23 cellular contexts compared by ENCODE assay signal in the genomic region with DNA sequence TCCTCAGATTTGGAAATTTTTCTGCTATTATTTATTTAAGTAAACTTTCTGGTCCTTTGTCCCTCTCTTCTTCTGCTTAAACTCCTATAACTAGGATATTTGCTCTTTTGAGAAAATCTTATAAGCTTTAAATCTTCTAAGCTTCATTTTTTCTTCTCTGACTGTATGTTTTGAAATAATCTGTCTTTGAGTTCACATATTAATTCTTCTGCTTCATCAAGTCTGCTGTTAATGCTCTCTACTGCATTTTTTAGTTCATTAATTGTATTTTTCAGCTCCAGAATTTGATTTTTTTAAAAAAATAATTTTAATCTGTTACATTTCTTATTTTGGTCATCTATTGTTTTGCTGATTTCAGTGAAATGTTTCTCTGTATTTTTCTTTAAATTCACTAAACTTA. TPM values are rescaled to one million over a fixed set of nuclear protein-coding genes. Genes with fewer than 3 reads are reported as not detected.
DNase-seq lines count a peak whose midpoint lies in the region; ATAC-seq, FAIRE-seq and TF ChIP-seq lines count a peak whose summit lies in the region.
"Had no signal": no experiment of that assay in that cellular context is flagged by ENCODE, and none has a peak within 500 bp of the region (broad histone marks: within the 10 kb centered on the region; RNA-seq: fewer than 3 reads in every experiment).

No MANE protein-coding gene starts in this region.

- no TSS peak for BruUV-seq in HepG2 (replicated peaks; lab: Mats Ljungman, UMichigan)

- in situ Hi-C loops in HepG2 (cut with HindIII; ENCODE audit: extremely low pct_ligation_motif_present, low pct_unique_long_range_greater_than_20kb), result loop anchor here (25.0 kb wide), 2 partner anchors 970 to 1070 kb away; no protein-coding TSS in a partner anchor

- H3K27me3 ChIP-seq in HepG2 (ENCODE audit: control insufficient read depth in 1 of 2, insufficient read depth in 2 of 2, low read length in 2 of 2) (no peaks in the 10 kb centered on the region), right lobe of liver (no peaks in the 10 kb centered on the region), adipocyte (replicated peaks; ENCODE audit: control insufficient read depth, insufficient read depth, low read length) (no peaks in the 10 kb centered on the region), Peyer's patch (no peaks in the 10 kb centered on the region)
- H3K27me3 ChIP-seq: BE2C, BLaER1 had no signal

- peaks cover 14% of the 10 kb centered on the region for H3K4me1 ChIP-seq in HepG2 (ENCODE audit: insufficient read depth, low read length)
- no peaks in the 10 kb centered on the region for H3K4me1 ChIP-seq in right lobe of liver
- H3K4me1 ChIP-seq in adipocyte (ENCODE audit: control insufficient read depth, insufficient read depth, low read length), result no peaks in the 10 kb centered on the region
- H3K4me1 ChIP-seq in Peyer's patch, result no peaks in the 10 kb centered on the region
- H3K4me1 ChIP-seq: BLaER1 had no signal

- FAIRE-seq in HepG2 (lab: Jason Lieb, UNC) (no peak), GM19239 (lab: Jason Lieb, UNC) (peak; percentile 8), islet of Langerhans (lab: Jason Lieb, UNC) (peak; percentile 72)
- FAIRE-seq: D721Med, G401.6, GM12891 had no signal

- H3K36me3 ChIP-seq in HepG2 (replicated peaks in 1 of 2; ENCODE audit: control insufficient read depth in 1 of 2, insufficient read depth in 2 of 2, low read length in 2 of 2) (no peaks in the 10 kb centered on the region), right lobe of liver (no peaks in the 10 kb centered on the region), adipocyte (ENCODE audit: control insufficient read depth, insufficient read depth, low read length, severe bottlenecking) (no peaks in the 10 kb centered on the region), Peyer's patch (no peaks in the 10 kb centered on the region)
- H3K36me3 ChIP-seq: BE2C, BLaER1 had no signal

- DNase-seq in HepG2 (ENCODE audit: low spot score) (no peak), right lobe of liver (no peak), GM19239 (ENCODE audit: insufficient read length, low spot score) (no peak), adipocyte (ENCODE audit: low read depth) (no peak), Peyer's patch (no peak)
- DNase-seq: ACHN; BE2C; C1 segment of cervical spinal cord; Calu3; CD4-positive, alpha-beta memory T cell; CD4-positive, CD25-positive, alpha-beta regulatory T cell; CD8-positive, alpha-beta memory T cell; COR-L47; DMS79 treated with DMSO at 0.1 percent for 48 hours; GF-D8 had no signal

- H2AFZ ChIP-seq in HepG2 (ENCODE audit: low read length), result no peak overlapping the region

- H3K9me3 ChIP-seq in HepG2 (ENCODE audit: low read length) (peaks cover 12% of the 10 kb centered on the region), right lobe of liver (no peaks in the 10 kb centered on the region), adipocyte (ENCODE audit: control insufficient read depth, low read length) (peaks cover 17% of the 10 kb centered on the region), Peyer's patch (peaks cover 0 to 4% (median 0%) of the 10 kb centered on the region in 4 donors)
- H3K9me3 ChIP-seq: BE2C had no signal

- H3K4me3 ChIP-seq in HepG2 (replicated peaks in 1 of 3; ENCODE audit: insufficient read depth in 1 of 3, low read depth in 2 of 3, low read length in 3 of 3), result no peak overlapping the region
- no peak overlapping the region for H3K4me3 ChIP-seq in right lobe of liver
- peak overlapping the region; percentile 0 for H3K4me3 ChIP-seq in adipocyte (ENCODE audit: low read length)
- no peak overlapping the region for H3K4me3 ChIP-seq in Peyer's patch
- H3K4me3 ChIP-seq: BLaER1 had no signal

- CTCF ChIA-PET in HepG2 (lab: Yijun Ruan, JAX; ENCODE audit: low intra/inter-chr PET ratio, low total read pairs), result no interaction called here

- no peak overlapping the region for H3K27ac ChIP-seq in HepG2 (ENCODE audit: extremely low read length, insufficient read depth, low read length)
- no peak overlapping the region for H3K27ac ChIP-seq in right lobe of liver
- H3K27ac ChIP-seq in Peyer's patch, result no peak overlapping the region
- H3K27ac ChIP-seq: 22Rv1, BLaER1 had no signal

- H4K20me1 ChIP-seq in HepG2 (ENCODE audit: insufficient read depth, low read length), result no peaks in the 10 kb centered on the region
- H4K20me1 ChIP-seq: BLaER1 had no signal

- TF ChIP-seq POLR2A in HepG2 (IDR thresholded peaks at IDR 0.05; ENCODE audit: insufficient read depth in 1 of 2, low read depth in 2 of 2, low read length in 2 of 2), result no peak
- no peak for TF ChIP-seq POLR2A in right lobe of liver (IDR thresholded peaks at IDR 0.05)
- no peak for TF ChIP-seq POLR2A in Peyer's patch (IDR thresholded peaks at IDR 0.05)

- TF ChIP-seq CTCF in HepG2 (CRISPR knock-in tag; IDR thresholded peaks at IDR 0.05) (no peak), right lobe of liver (IDR thresholded peaks at IDR 0.05) (no peak), Peyer's patch (IDR thresholded peaks at IDR 0.05) (no peak)

- TF ChIP-seq EP300 in HepG2 (IDR thresholded peaks at IDR 0.05; ENCODE audit: low read depth in 2 of 2, low read length in 2 of 2) (no peak), HepG2 (CRISPR knock-in tag; IDR thresholded peaks at IDR 0.05; ENCODE audit: borderline replicate concordance) (no peak)

- no peaks in the 10 kb centered on the region for H3K79me2 ChIP-seq in HepG2 (ENCODE audit: insufficient read depth, low read length)

- no peak for ATAC-seq in HepG2
- ATAC-seq in right lobe of liver, result no peak
- no peak for ATAC-seq in GM19455 (IDR thresholded peaks at IDR 0.05; ENCODE audit: unreplicated experiment)
- no peak for ATAC-seq in GM18873 (IDR thresholded peaks at IDR 0.05; ENCODE audit: low FRiP score, unreplicated experiment)

- intact Hi-C loops in HepG2 (cut with micrococcal nuclease; ENCODE audit: unreplicated experiment), result no loop called here
- intact Hi-C loops in right lobe of liver (cut with DNase I), result no loop called here

- H3K9ac ChIP-seq in HepG2 (ENCODE audit: insufficient read depth, low read depth, low read length) (no peak overlapping the region), adipocyte (ENCODE audit: low read length) (no peak overlapping the region)
- H3K9ac ChIP-seq: BLaER1 had no signal

- no peak for TF ChIP-seq RAD21 in HepG2 (CRISPR knock-in tag; IDR thresholded peaks at IDR 0.05)

- POLR2A ChIA-PET in HepG2 (lab: Yijun Ruan, JAX), result no interaction called here

- no peak overlapping the region for H3K4me2 ChIP-seq in HepG2 (ENCODE audit: low read depth, low read length)
- H3K4me2 ChIP-seq: BLaER1 had no signal

TF ChIP-seq in HepG2, 621 proteins besides CTCF, POLR2A, EP300 and RAD21:
- no peak for TF ChIP-seq NR3C1 (CRISPR knock-in tag; IDR thresholded peaks at IDR 0.05)
- no peak for TF ChIP-seq ZNF678 (CRISPR knock-in tag; IDR thresholded peaks at IDR 0.05)
- TF ChIP-seq, protein P1, sequence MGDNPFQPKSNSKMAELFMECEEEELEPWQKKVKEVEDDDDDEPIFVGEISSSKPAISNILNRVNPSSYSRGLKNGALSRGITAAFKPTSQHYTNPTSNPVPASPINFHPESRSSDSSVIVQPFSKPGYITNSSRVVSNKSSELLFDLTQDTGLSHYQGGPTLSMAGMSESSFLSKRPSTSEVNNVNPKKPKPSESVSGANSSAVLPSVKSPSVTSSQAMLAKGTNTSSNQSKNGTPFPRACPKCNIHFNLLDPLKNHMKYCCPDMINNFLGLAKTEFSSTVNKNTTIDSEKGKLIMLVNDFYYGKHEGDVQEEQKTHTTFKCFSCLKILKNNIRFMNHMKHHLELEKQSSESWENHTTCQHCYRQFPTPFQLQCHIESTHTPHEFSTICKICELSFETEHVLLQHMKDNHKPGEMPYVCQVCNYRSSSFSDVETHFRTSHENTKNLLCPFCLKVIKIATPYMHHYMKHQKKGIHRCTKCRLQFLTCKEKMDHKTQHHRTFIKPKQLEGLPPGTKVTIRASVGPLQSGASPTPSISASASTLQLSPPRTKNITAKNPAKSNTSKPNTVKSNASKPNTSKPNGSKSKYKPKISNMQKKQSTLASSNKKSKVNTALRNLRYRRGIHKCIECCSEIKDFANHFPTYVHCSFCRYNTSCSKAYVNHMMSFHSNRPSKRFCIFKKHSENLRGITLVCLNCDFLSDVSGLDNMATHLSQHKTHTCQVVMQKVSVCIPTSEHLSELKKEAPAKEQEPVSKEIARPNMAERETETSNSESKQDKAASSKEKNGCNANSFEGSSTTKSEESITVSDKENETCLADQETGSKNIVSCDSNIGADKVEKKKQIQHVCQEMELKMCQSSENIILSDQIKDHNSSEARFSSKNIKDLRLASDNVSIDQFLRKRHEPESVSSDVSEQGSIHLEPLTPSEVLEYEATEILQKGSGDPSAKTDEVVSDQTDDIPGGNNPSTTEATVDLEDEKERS (CRISPR knock-in tag; IDR thresholded peaks at IDR 0.05), result no peak
- TF ChIP-seq ZNF160 (CRISPR knock-in tag; IDR thresholded peaks at IDR 0.05), result peak; percentile 93

RNA-seq across cellular contexts. Expression of a gene that starts 28.9 kb away (rescaled TPM):
- total RNA-seq in HepG2 (2016; rRNA removed; fragmentation: Illumina TruSeq; extraction: Trizol) (2.1 and 2.4 TPM in 2 replicates), right lobe of liver (under 1 TPM; 0.07 to 0.53 (median 0.15) TPM), Peyer's patch (1 to 10 TPM; 2.5 to 6.3 (median 4.9) TPM)
- 1.8 and 3.4 TPM in 2 replicates for total RNA-seq in HepG2 (2016; cell fraction: cytosol; rRNA removed; fragmentation: Illumina TruSeq; extraction: Trizol; ENCODE audit: low read depth)
- 2.0 and 2.4 TPM in 2 replicates for total RNA-seq in HepG2 (2016; cell fraction: insoluble cytoplasmic fraction; rRNA removed; fragmentation: Illumina TruSeq; extraction: Trizol)
- 2.4 and 3.0 TPM in 2 replicates for total RNA-seq in HepG2 (2016; cell fraction: membrane; rRNA removed; fragmentation: Illumina TruSeq; extraction: Trizol)
- 3.6 and 5.2 TPM in 2 replicates for total RNA-seq in HepG2 (2016; cell fraction: nucleus; rRNA removed; fragmentation: Illumina TruSeq; extraction: Trizol)
- polyA plus RNA-seq in HepG2 (2011; rRNA removed), result 1.5 and 2.0 TPM in 2 replicates
- polyA plus RNA-seq in HepG2 (2011; cell fraction: cytosol; rRNA removed), result 0.47 and 0.77 TPM in 2 replicates
- 1.6 and 2.1 TPM in 2 replicates for polyA plus RNA-seq in HepG2 (2011; cell fraction: nucleus; rRNA removed)
- 0.85 and 1.6 TPM in 2 replicates for polyA plus RNA-seq in HepG2 (2012)
- 0.46 and 0.53 TPM in 2 replicates for polyA plus RNA-seq in HepG2 (2016; cell fraction: cytosol; fragmentation: Illumina TruSeq; extraction: Trizol; ENCODE audit: low read depth)
- polyA plus RNA-seq in HepG2 (2016; cell fraction: insoluble cytoplasmic fraction; fragmentation: Illumina TruSeq; extraction: Trizol; ENCODE audit: low read depth), result 1.6 and 2.1 TPM in 2 replicates
- polyA plus RNA-seq in HepG2 (2016; cell fraction: membrane; fragmentation: Illumina TruSeq; extraction: Trizol; ENCODE audit: low read depth), result 0.85 and 1.3 TPM in 2 replicates
- 4.9 and 5.1 TPM in 2 replicates for polyA plus RNA-seq in HepG2 (2016; cell fraction: nucleus; fragmentation: Illumina TruSeq; extraction: Trizol; ENCODE audit: insufficient read depth, low read depth)
- polyA minus RNA-seq in HepG2 (2011; rRNA and poly(A)+ RNA removed; ENCODE audit: low replicate concordance), result 0.40 and 0.56 TPM in 2 replicates
- 1.4 and 3.0 TPM in 2 replicates for polyA minus RNA-seq in HepG2 (2011; cell fraction: cytosol; rRNA and poly(A)+ RNA removed)
- polyA minus RNA-seq in HepG2 (2011; cell fraction: nucleus; rRNA and poly(A)+ RNA removed), result 6.4 and 7.5 TPM in 2 replicates
